In genomic region chr6:36333889-36334288, GRCh38 we compare ENCODE assay signal across 17 cellular contexts. TPM values are rescaled to one million over a fixed set of nuclear protein-coding genes. Genes with fewer than 3 reads are reported as not detected.
A peak's percentile ranks its signal among the peaks of the same experiment; 100 is the strongest.
DNase-seq lines count a peak whose midpoint lies in the region; ATAC-seq, FAIRE-seq and TF ChIP-seq lines count a peak whose summit lies in the region.
"Had no signal": no experiment of that assay in that cellular context is flagged by ENCODE, and none has a peak within 500 bp of the region (broad histone marks: within the 10 kb centered on the region; RNA-seq: fewer than 3 reads in every experiment).

No MANE protein-coding gene starts in this region.

- H3K4me3 ChIP-seq in BLaER1 treated with 17β-estradiol and CSF1 and Interleukin-3, amounts not matched to agents 10 nM and 100 nM: no peak overlapping the region; a peak in 1 of 20 replicates
- H3K4me3 ChIP-seq in astrocyte (ENCODE audit: insufficient read depth, low read depth, low read length) (no peak overlapping the region), hepatocyte (no peak overlapping the region)
- H3K4me3 ChIP-seq: cardiac muscle cell, HAP-1, psoas muscle had no signal

- peaks cover 17% of the 10 kb centered on the region for H3K4me1 Mint-ChIP-seq in astrocyte (ENCODE audit: low read depth, unreplicated experiment)
- peaks cover 6% of the 10 kb centered on the region for H3K4me1 Mint-ChIP-seq in T-helper 2 cell treated with Interferon-gamma antibody and Interleukin-4, amounts not matched to agents 5 μg/mL and 100 μg/mL, for 36 hours (ENCODE audit: low read depth)

- TF ChIP-seq CTCF in astrocyte (IDR thresholded peaks at IDR 0.05; ENCODE audit: insufficient read depth, low read depth, low read length) (no peak), hepatocyte (IDR thresholded peaks at IDR 0.05; ENCODE audit: poor library complexity) (no peak)

- no peaks in the 10 kb centered on the region for H3K79me2 ChIP-seq in astrocyte (ENCODE audit: insufficient read depth, low read length)
- no peaks in the 10 kb centered on the region for H3K79me2 ChIP-seq in hepatocyte

- H2AFZ ChIP-seq in astrocyte (ENCODE audit: low read depth, low read length) (peak overlapping the region; percentile 17), hepatocyte (no peak overlapping the region)

- no peaks in the 10 kb centered on the region for H3K27me3 ChIP-seq in BLaER1 treated with 17β-estradiol and CSF1 and Interleukin-3, amounts not matched to agents 10 nM and 100 nM
- peaks cover 46% of the 10 kb centered on the region for H3K27me3 ChIP-seq in astrocyte (ENCODE audit: insufficient read depth, low read length)
- H3K27me3 ChIP-seq in hepatocyte: no peaks in the 10 kb centered on the region
- H3K27me3 ChIP-seq: cardiac muscle cell had no signal

- H4K20me1 ChIP-seq in BLaER1 treated with 17β-estradiol and CSF1 and Interleukin-3, amounts not matched to agents 10 nM and 100 nM: 0 out of 22 replicates have a peak, but pooled peaks cover 0 to 4% (median 0%) of the 10 kb centered on the region in 11 experiments
- H4K20me1 ChIP-seq in astrocyte (ENCODE audit: insufficient read depth, low read length): no peaks in the 10 kb centered on the region
- no peaks in the 10 kb centered on the region for H4K20me1 ChIP-seq in hepatocyte (ENCODE audit: insufficient read depth, poor library complexity, severe bottlenecking)

- peaks cover 6% of the 10 kb centered on the region for H3K9me3 Mint-ChIP-seq in astrocyte (ENCODE audit: unreplicated experiment)
- no peaks in the 10 kb centered on the region for H3K9me3 Mint-ChIP-seq in T-helper 2 cell treated with Interferon-gamma antibody and Interleukin-4, amounts not matched to agents 5 μg/mL and 100 μg/mL, for 36 hours
- H3K9me3 Mint-ChIP-seq: activated B cell treated with CpG ODN at 0.5 μM for 24 hours; activated naive CD4-positive, alpha-beta T cell treated with anti-CD3 and anti-CD28 coated beads, Interleukin-2, amount 10 ng/mL, durations not matched to agents 7 days and 5 days had no signal

- no peaks in the 10 kb centered on the region for H3K9me3 ChIP-seq in BLaER1 treated with 17β-estradiol and CSF1 and Interleukin-3, amounts not matched to agents 10 nM and 100 nM (replicated peaks in 1 of 11)
- no peaks in the 10 kb centered on the region for H3K9me3 ChIP-seq in astrocyte (ENCODE audit: insufficient read depth, low read depth, low read length)
- no peaks in the 10 kb centered on the region for H3K9me3 ChIP-seq in hepatocyte (ENCODE audit: low read depth)
- H3K9me3 ChIP-seq: HAP-1, psoas muscle had no signal

- H3K27ac Mint-ChIP-seq in astrocyte (ENCODE audit: unreplicated experiment): no peak overlapping the region
- no peak overlapping the region for H3K27ac Mint-ChIP-seq in T-helper 2 cell treated with Interferon-gamma antibody and Interleukin-4, amounts not matched to agents 5 μg/mL and 100 μg/mL, for 36 hours
- H3K27ac Mint-ChIP-seq: activated B cell treated with CpG ODN at 0.5 μM for 24 hours; activated naive CD4-positive, alpha-beta T cell treated with anti-CD3 and anti-CD28 coated beads, Interleukin-2, amount 10 ng/mL, durations not matched to agents 7 days and 5 days had no signal

- H3K36me3 ChIP-seq in BLaER1 treated with 17β-estradiol and CSF1 and Interleukin-3, amounts not matched to agents 10 nM and 100 nM: no peaks in the 10 kb centered on the region
- H3K36me3 ChIP-seq in astrocyte (ENCODE audit: insufficient read depth, low read length) (no peaks in the 10 kb centered on the region), hepatocyte (replicated peaks; ENCODE audit: insufficient read depth, low read depth) (no peaks in the 10 kb centered on the region)
- H3K36me3 ChIP-seq: cardiac muscle cell, HAP-1 had no signal

- H3K4me1 ChIP-seq in BLaER1 treated with 17β-estradiol and CSF1 and Interleukin-3, amounts not matched to agents 10 nM and 100 nM: peaks cover 23 to 92% (median 69%) of the 10 kb centered on the region in 10 experiments
- no peaks in the 10 kb centered on the region for H3K4me1 ChIP-seq in astrocyte (ENCODE audit: insufficient read depth, low read length)
- H3K4me1 ChIP-seq in hepatocyte (ENCODE audit: insufficient read depth): peaks cover 21% of the 10 kb centered on the region
- H3K4me1 ChIP-seq: HAP-1, psoas muscle had no signal

- H3K27ac ChIP-seq in BLaER1 treated with 17β-estradiol and CSF1 and Interleukin-3, amounts not matched to agents 10 nM and 100 nM: no peak overlapping the region
- H3K27ac ChIP-seq in astrocyte (ENCODE audit: low read depth, low read length) (no peak overlapping the region), hepatocyte (peak overlapping the region; percentile 98)
- H3K27ac ChIP-seq: psoas muscle had no signal

- intact Hi-C loops in sciatic nerve (cut with DNase I): no loop called here

- no peak for DNase-seq in astrocyte (ENCODE audit: low read depth)
- no peak for DNase-seq in hepatocyte (ENCODE audit: low spot score)
- DNase-seq in sciatic nerve (ENCODE audit: low spot score): no peak
- DNase-seq in activated T-cell treated with anti-CD3 and anti-CD28 coated beads for 4 hours: no peak
- no peak for DNase-seq in HuH-7.5 (ENCODE audit: low spot score)
- no peak for DNase-seq in T-helper 2 cell treated with Interferon-gamma antibody and Interleukin-4, amounts not matched to agents 5 μg/mL and 100 μg/mL, for 36 hours (ENCODE audit: low spot score)
- DNase-seq: activated B cell treated with CpG ODN at 0.5 μM for 24 hours; activated naive CD4-positive, alpha-beta T cell treated with anti-CD3 and anti-CD28 coated beads, Interleukin-2, amount 10 ng/mL, durations not matched to agents 7 days and 5 days; NCI-H1436 treated with DMSO at 0.1 percent for 48 hours; psoas muscle; stimulated activated CD4-positive, alpha-beta T cell treated with anti-CD3 and anti-CD28 coated beads, Interleukin-4, amount 100 ng/mL, for 1 hour; T-helper 1 cell had no signal

- WGBS in hepatocyte (ENCODE audit: low lambda C conversion rate, missing lambda C conversion rate): 63% methylated on average over 14 of the region's 14 CpGs

- no peaks in the 10 kb centered on the region for H3K36me3 Mint-ChIP-seq in astrocyte (ENCODE audit: low read depth, unreplicated experiment)
- no peaks in the 10 kb centered on the region for H3K36me3 Mint-ChIP-seq in T-helper 2 cell treated with Interferon-gamma antibody and Interleukin-4, amounts not matched to agents 5 μg/mL and 100 μg/mL, for 36 hours (ENCODE audit: low read depth)
- H3K36me3 Mint-ChIP-seq: activated naive CD4-positive, alpha-beta T cell treated with anti-CD3 and anti-CD28 coated beads, Interleukin-2, amount 10 ng/mL, durations not matched to agents 7 days and 5 days had no signal

- ATAC-seq in sciatic nerve (peak; percentile 75), HG03520 (IDR thresholded peaks at IDR 0.05; ENCODE audit: unreplicated experiment) (no peak)

- H3K4me2 ChIP-seq in BLaER1 treated with 17β-estradiol and CSF1 and Interleukin-3, amounts not matched to agents 10 nM and 100 nM: peak overlapping the region; percentile 67 to 92 (median 78)
- H3K4me2 ChIP-seq in astrocyte (ENCODE audit: low read length) (peak overlapping the region; percentile 48), hepatocyte (peak overlapping the region; percentile 68)

- H3K9ac ChIP-seq in BLaER1 treated with 17β-estradiol and CSF1 and Interleukin-3, amounts not matched to agents 10 nM and 100 nM: peak overlapping the region in 1 of 11 experiments; percentile 27; a peak in 1 of 22 replicates
- no peak overlapping the region for H3K9ac ChIP-seq in astrocyte (ENCODE audit: low read length)

- FAIRE-seq in astrocyte (lab: Jason Lieb, UNC): no peak

- H3K4me3 Mint-ChIP-seq in astrocyte (ENCODE audit: unreplicated experiment): no peak overlapping the region
- no peak overlapping the region for H3K4me3 Mint-ChIP-seq in T-helper 2 cell treated with Interferon-gamma antibody and Interleukin-4, amounts not matched to agents 5 μg/mL and 100 μg/mL, for 36 hours
- H3K4me3 Mint-ChIP-seq: activated B cell treated with CpG ODN at 0.5 μM for 24 hours; activated naive CD4-positive, alpha-beta T cell treated with anti-CD3 and anti-CD28 coated beads, Interleukin-2, amount 10 ng/mL, durations not matched to agents 7 days and 5 days had no signal

- peaks cover 48% of the 10 kb centered on the region for H3K27me3 Mint-ChIP-seq in astrocyte (ENCODE audit: low read depth, unreplicated experiment)
- H3K27me3 Mint-ChIP-seq in T-helper 2 cell treated with Interferon-gamma antibody and Interleukin-4, amounts not matched to agents 5 μg/mL and 100 μg/mL, for 36 hours (ENCODE audit: low read depth): peaks cover 50% of the 10 kb centered on the region

- no peaks in the 10 kb centered on the region for H3K9me2 ChIP-seq in hepatocyte (replicated peaks; ENCODE audit: insufficient read depth)

RNA-seq across cellular contexts. Expression of gene BNIP5, which starts 2.8 kb away (rescaled TPM):
- not detected in 2 replicates for total RNA-seq in astrocyte
- total RNA-seq in hepatocyte: 27.6 and 29.1 TPM in 2 replicates
- 28.1 and 29.2 TPM in 2 replicates for polyA plus RNA-seq in hepatocyte
- not detected for total RNA-seq in sciatic nerve
- total RNA-seq: mononuclear cell, psoas muscle had no signal
- polyA plus RNA-seq: cardiac muscle cell had no signal

RNA-seq across cellular contexts. Expression of gene ETV7, which starts 53.6 kb away (rescaled TPM):
- total RNA-seq in astrocyte: 1.9 and 2.4 TPM in 2 replicates
- total RNA-seq in hepatocyte: 0.88 and 1.2 TPM in 2 replicates
- 0.60 and 1.2 TPM in 2 replicates for polyA plus RNA-seq in hepatocyte
- 6.7 TPM for total RNA-seq in sciatic nerve
- total RNA-seq: cardiac muscle cell, psoas muscle had no signal

Comparison
In these comparisons a context has a peak if more than half of its experiments do, and no peak if none do; other contexts are left out.
1. RNA of gene BNIP5, which starts 2.8 kb away (total RNA-seq): 27.6 to 29.1 TPM in hepatocyte; not detected in astrocyte and not detected in sciatic nerve (single experiment); every median in the first group is over 10 times any median in the second.
2. Peak in every context shown above with its lines, with median percentiles within 50 percentile points of each other: H3K4me2 ChIP-seq.